In the genomic region with DNA sequence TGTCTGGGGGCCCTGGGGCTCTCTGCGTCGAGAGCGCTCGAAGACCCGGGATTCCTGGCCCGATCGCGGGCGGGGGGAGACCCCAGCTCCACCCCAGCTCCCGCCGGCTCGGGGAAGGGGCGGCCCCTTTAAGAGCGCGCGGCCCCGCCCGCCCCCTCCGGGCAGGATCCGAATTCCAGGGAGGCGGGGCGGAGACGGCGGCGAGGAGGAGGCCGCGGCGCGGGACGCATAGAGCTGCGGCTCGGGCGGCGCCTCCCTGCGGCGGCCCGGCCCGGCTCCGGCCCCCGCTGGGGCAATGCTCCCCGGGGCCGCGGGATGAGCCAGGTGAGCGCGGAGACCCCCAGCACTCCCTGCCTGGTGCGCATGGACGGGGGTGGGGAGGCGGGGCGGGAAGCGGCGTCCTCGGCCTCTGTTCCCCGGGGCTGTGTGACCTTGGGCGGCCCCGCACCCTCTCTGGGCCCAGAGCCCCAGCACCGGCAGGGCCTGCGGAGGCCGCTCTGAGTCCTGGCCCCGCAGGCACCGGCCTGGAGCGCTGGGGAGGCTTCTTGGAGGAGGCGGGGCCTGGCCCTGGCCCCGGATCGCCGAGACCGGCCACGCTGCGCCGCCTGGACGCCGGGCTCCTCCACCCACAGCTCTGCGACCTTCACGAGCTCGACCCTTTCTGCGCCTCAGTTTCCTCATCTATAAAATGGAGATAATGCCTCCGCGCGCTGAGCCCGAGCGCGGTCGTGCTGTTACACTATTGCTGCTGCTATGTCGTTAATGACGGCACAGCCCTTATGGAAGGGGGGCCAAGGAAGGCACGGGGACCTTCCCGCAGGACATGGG, we compare ENCODE assay signal across 8 cellular contexts. TPM values are rescaled to one million over a fixed set of nuclear protein-coding genes. Genes with fewer than 3 reads are reported as not detected.
DNase-seq lines count a peak whose midpoint lies in the region; ATAC-seq and TF ChIP-seq lines count a peak whose summit lies in the region.

No MANE protein-coding gene starts in this region.

- no peaks in the 10 kb centered on the region for H3K9me3 ChIP-seq in BE2C
- no peaks in the 10 kb centered on the region for H3K9me3 ChIP-seq in cardiac muscle cell (ENCODE audit: low read depth)

- H3K4me3 Mint-ChIP-seq in activated naive CD8-positive, alpha-beta T cell treated with anti-CD3 and anti-CD28 coated beads, Interleukin-2, amount 50 U/mL, for 24 hours, result peak overlapping the region; percentile 65

- TF ChIP-seq CTCF in BE2C (IDR thresholded peaks at IDR 0.05; ENCODE audit: low read depth, low read length) (no peak), cardiac muscle cell (IDR thresholded peaks at IDR 0.05; ENCODE audit: low read depth, low read length) (no peak)

- peak overlapping the region; percentile 24 for H3K27ac ChIP-seq in cardiac muscle cell

- ATAC-seq in activated naive CD8-positive, alpha-beta T cell treated with anti-CD3 and anti-CD28 coated beads, Interleukin-2, amount 50 U/mL, for 24 hours, result no peak
- no peak for ATAC-seq in HG02970 (IDR thresholded peaks at IDR 0.05; ENCODE audit: low FRiP score, unreplicated experiment)
- ATAC-seq in HG02623 (IDR thresholded peaks at IDR 0.05; ENCODE audit: unreplicated experiment), result no peak

- H3K4me1 ChIP-seq in BE2C (peaks cover 7% of the 10 kb centered on the region), cardiac muscle cell (ENCODE audit: low read depth) (peaks cover 13% of the 10 kb centered on the region)

- no peak overlapping the region for H3K27ac Mint-ChIP-seq in activated naive CD8-positive, alpha-beta T cell treated with anti-CD3 and anti-CD28 coated beads, Interleukin-2, amount 50 U/mL, for 24 hours

- DNase-seq in BE2C, result peak; percentile 88
- DNase-seq in GOT3 (lab: John Stamatoyannopoulos, UW), result peak; percentile 25
- DNase-seq in NCI-H82 (lab: John Stamatoyannopoulos, UW), result peak; percentile 86
- DNase-seq in activated naive CD8-positive, alpha-beta T cell treated with anti-CD3 and anti-CD28 coated beads, Interleukin-2, amount 50 U/mL, for 24 hours, result no peak
- peak; percentile 83 to 92 for DNase-seq in cardiac muscle cell (ENCODE audit: low read depth in 1 of 2, low spot score in 1 of 2)
- peak in 44 of 56 donors; percentile 23 to 83 (median 52) for DNase-seq in nucleus accumbens (lab: John Stamatoyannopoulos, UW)

- peaks cover 24% of the 10 kb centered on the region for H3K27me3 Mint-ChIP-seq in activated naive CD8-positive, alpha-beta T cell treated with anti-CD3 and anti-CD28 coated beads, Interleukin-2, amount 50 U/mL, for 24 hours

- H3K27me3 ChIP-seq in BE2C (peaks cover 7% of the 10 kb centered on the region), cardiac muscle cell (no peaks in the 10 kb centered on the region)

- no peaks in the 10 kb centered on the region for H3K36me3 Mint-ChIP-seq in activated naive CD8-positive, alpha-beta T cell treated with anti-CD3 and anti-CD28 coated beads, Interleukin-2, amount 50 U/mL, for 24 hours (ENCODE audit: low read depth)

- H3K9me3 Mint-ChIP-seq in activated naive CD8-positive, alpha-beta T cell treated with anti-CD3 and anti-CD28 coated beads, Interleukin-2, amount 50 U/mL, for 24 hours, result no peaks in the 10 kb centered on the region

- peaks cover 23% of the 10 kb centered on the region for H3K4me1 Mint-ChIP-seq in activated naive CD8-positive, alpha-beta T cell treated with anti-CD3 and anti-CD28 coated beads, Interleukin-2, amount 50 U/mL, for 24 hours

- no peaks in the 10 kb centered on the region for H3K36me3 ChIP-seq in BE2C
- H3K36me3 ChIP-seq in cardiac muscle cell, result no peaks in the 10 kb centered on the region

- peak overlapping the region; percentile 83 for H3K4me3 ChIP-seq in BE2C (ENCODE audit: low read depth, low read length)
- peak overlapping the region; percentile 81 for H3K4me3 ChIP-seq in cardiac muscle cell

RNA-seq across cellular contexts. Expression of gene GAS2L1, which starts 0.6 kb away (rescaled TPM):
- polyA plus RNA-seq in BE2C (2012; ENCODE audit: insufficient read depth, insufficient read length, low read depth), result 4.2 TPM
- 14.3 and 17.3 TPM in 2 replicates for total RNA-seq in cardiac muscle cell
- polyA plus RNA-seq in cardiac muscle cell, result 21.0 and 25.0 TPM in 2 replicates

RNA-seq across cellular contexts. Expression of gene RASL10A, which starts 8.5 kb away (rescaled TPM):
- not detected for polyA plus RNA-seq in BE2C (2012; ENCODE audit: insufficient read depth, insufficient read length, low read depth)
- 3.6 and 4.1 TPM in 2 replicates for total RNA-seq in cardiac muscle cell
- polyA plus RNA-seq in cardiac muscle cell, result 1.2 and 3.5 TPM in 2 replicates

RNA-seq across cellular contexts. Expression of gene EWSR1, which starts 39.0 kb away (rescaled TPM):
- polyA plus RNA-seq in BE2C (2012; ENCODE audit: insufficient read depth, insufficient read length, low read depth), result 451 TPM
- total RNA-seq in cardiac muscle cell, result 233 and 266 TPM in 2 replicates
- polyA plus RNA-seq in cardiac muscle cell, result 328 and 349 TPM in 2 replicates

RNA-seq across cellular contexts. Expression of gene RHBDD3, which starts 39.3 kb away (rescaled TPM):
- 79.5 TPM for polyA plus RNA-seq in BE2C (2012; ENCODE audit: insufficient read depth, insufficient read length, low read depth)
- total RNA-seq in cardiac muscle cell, result 88.6 and 102 TPM in 2 replicates
- polyA plus RNA-seq in cardiac muscle cell, result 80.4 and 83.7 TPM in 2 replicates
